1 cellular context compared by ENCODE assay signal in genomic region chr19:8831373-8831772, GRCh38.
TF ChIP-seq lines count a peak whose summit lies in the region.

No MANE protein-coding gene starts in this region.

TF ChIP-seq in K562, 482 proteins besides CTCF, POLR2A, EP300 and RAD21 (continued from another document):
- TF ChIP-seq, protein P1, sequence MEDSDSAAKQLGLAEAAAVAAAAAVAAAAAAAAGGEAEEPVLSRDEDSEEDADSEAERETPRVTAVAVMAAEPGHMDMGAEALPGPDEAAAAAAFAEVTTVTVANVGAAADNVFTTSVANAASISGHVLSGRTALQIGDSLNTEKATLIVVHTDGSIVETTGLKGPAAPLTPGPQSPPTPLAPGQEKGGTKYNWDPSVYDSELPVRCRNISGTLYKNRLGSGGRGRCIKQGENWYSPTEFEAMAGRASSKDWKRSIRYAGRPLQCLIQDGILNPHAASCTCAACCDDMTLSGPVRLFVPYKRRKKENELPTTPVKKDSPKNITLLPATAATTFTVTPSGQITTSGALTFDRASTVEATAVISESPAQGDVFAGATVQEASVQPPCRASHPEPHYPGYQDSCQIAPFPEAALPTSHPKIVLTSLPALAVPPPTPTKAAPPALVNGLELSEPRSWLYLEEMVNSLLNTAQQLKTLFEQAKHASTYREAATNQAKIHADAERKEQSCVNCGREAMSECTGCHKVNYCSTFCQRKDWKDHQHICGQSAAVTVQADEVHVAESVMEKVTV (CRISPR knock-in tag; IDR thresholded peaks at IDR 0.05): no peak
- no peak for TF ChIP-seq MAFK (IDR thresholded peaks at IDR 0.05; ENCODE audit: low read length)
- TF ChIP-seq, protein P2, sequence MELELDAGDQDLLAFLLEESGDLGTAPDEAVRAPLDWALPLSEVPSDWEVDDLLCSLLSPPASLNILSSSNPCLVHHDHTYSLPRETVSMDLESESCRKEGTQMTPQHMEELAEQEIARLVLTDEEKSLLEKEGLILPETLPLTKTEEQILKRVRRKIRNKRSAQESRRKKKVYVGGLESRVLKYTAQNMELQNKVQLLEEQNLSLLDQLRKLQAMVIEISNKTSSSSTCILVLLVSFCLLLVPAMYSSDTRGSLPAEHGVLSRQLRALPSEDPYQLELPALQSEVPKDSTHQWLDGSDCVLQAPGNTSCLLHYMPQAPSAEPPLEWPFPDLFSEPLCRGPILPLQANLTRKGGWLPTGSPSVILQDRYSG (tag; conservative IDR thresholded peaks at IDR 0.05; ENCODE audit: low read depth): no peak
- TF ChIP-seq TAF1 (IDR thresholded peaks at IDR 0.05; ENCODE audit: control insufficient read depth, extremely low read depth, insufficient read depth, low read length, severe bottlenecking): no peak
- no peak for TF ChIP-seq ILF3 (IDR thresholded peaks at IDR 0.05; ENCODE audit: borderline replicate concordance)
- TF ChIP-seq ZNF778 (CRISPR knock-in tag; IDR thresholded peaks at IDR 0.05): no peak
- no peak for TF ChIP-seq SPI1 (IDR thresholded peaks at IDR 0.05; ENCODE audit: borderline replicate concordance, low read depth, low read length)
- no peak for TF ChIP-seq PCBP2 (IDR thresholded peaks at IDR 0.05; ENCODE audit: low read depth, low read length, poor library complexity, severe bottlenecking)
- TF ChIP-seq MIER1 (IDR thresholded peaks at IDR 0.05; ENCODE audit: low read depth): no peak
- TF ChIP-seq MEF2A (IDR thresholded peaks at IDR 0.05; ENCODE audit: control insufficient read depth, low read depth, low read length): no peak
- TF ChIP-seq, protein P3, sequence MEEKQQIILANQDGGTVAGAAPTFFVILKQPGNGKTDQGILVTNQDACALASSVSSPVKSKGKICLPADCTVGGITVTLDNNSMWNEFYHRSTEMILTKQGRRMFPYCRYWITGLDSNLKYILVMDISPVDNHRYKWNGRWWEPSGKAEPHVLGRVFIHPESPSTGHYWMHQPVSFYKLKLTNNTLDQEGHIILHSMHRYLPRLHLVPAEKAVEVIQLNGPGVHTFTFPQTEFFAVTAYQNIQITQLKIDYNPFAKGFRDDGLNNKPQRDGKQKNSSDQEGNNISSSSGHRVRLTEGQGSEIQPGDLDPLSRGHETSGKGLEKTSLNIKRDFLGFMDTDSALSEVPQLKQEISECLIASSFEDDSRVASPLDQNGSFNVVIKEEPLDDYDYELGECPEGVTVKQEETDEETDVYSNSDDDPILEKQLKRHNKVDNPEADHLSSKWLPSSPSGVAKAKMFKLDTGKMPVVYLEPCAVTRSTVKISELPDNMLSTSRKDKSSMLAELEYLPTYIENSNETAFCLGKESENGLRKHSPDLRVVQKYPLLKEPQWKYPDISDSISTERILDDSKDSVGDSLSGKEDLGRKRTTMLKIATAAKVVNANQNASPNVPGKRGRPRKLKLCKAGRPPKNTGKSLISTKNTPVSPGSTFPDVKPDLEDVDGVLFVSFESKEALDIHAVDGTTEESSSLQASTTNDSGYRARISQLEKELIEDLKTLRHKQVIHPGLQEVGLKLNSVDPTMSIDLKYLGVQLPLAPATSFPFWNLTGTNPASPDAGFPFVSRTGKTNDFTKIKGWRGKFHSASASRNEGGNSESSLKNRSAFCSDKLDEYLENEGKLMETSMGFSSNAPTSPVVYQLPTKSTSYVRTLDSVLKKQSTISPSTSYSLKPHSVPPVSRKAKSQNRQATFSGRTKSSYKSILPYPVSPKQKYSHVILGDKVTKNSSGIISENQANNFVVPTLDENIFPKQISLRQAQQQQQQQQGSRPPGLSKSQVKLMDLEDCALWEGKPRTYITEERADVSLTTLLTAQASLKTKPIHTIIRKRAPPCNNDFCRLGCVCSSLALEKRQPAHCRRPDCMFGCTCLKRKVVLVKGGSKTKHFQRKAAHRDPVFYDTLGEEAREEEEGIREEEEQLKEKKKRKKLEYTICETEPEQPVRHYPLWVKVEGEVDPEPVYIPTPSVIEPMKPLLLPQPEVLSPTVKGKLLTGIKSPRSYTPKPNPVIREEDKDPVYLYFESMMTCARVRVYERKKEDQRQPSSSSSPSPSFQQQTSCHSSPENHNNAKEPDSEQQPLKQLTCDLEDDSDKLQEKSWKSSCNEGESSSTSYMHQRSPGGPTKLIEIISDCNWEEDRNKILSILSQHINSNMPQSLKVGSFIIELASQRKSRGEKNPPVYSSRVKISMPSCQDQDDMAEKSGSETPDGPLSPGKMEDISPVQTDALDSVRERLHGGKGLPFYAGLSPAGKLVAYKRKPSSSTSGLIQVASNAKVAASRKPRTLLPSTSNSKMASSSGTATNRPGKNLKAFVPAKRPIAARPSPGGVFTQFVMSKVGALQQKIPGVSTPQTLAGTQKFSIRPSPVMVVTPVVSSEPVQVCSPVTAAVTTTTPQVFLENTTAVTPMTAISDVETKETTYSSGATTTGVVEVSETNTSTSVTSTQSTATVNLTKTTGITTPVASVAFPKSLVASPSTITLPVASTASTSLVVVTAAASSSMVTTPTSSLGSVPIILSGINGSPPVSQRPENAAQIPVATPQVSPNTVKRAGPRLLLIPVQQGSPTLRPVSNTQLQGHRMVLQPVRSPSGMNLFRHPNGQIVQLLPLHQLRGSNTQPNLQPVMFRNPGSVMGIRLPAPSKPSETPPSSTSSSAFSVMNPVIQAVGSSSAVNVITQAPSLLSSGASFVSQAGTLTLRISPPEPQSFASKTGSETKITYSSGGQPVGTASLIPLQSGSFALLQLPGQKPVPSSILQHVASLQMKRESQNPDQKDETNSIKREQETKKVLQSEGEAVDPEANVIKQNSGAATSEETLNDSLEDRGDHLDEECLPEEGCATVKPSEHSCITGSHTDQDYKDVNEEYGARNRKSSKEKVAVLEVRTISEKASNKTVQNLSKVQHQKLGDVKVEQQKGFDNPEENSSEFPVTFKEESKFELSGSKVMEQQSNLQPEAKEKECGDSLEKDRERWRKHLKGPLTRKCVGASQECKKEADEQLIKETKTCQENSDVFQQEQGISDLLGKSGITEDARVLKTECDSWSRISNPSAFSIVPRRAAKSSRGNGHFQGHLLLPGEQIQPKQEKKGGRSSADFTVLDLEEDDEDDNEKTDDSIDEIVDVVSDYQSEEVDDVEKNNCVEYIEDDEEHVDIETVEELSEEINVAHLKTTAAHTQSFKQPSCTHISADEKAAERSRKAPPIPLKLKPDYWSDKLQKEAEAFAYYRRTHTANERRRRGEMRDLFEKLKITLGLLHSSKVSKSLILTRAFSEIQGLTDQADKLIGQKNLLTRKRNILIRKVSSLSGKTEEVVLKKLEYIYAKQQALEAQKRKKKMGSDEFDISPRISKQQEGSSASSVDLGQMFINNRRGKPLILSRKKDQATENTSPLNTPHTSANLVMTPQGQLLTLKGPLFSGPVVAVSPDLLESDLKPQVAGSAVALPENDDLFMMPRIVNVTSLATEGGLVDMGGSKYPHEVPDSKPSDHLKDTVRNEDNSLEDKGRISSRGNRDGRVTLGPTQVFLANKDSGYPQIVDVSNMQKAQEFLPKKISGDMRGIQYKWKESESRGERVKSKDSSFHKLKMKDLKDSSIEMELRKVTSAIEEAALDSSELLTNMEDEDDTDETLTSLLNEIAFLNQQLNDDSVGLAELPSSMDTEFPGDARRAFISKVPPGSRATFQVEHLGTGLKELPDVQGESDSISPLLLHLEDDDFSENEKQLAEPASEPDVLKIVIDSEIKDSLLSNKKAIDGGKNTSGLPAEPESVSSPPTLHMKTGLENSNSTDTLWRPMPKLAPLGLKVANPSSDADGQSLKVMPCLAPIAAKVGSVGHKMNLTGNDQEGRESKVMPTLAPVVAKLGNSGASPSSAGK (IDR thresholded peaks at IDR 0.05): no peak
- TF ChIP-seq, protein P4, sequence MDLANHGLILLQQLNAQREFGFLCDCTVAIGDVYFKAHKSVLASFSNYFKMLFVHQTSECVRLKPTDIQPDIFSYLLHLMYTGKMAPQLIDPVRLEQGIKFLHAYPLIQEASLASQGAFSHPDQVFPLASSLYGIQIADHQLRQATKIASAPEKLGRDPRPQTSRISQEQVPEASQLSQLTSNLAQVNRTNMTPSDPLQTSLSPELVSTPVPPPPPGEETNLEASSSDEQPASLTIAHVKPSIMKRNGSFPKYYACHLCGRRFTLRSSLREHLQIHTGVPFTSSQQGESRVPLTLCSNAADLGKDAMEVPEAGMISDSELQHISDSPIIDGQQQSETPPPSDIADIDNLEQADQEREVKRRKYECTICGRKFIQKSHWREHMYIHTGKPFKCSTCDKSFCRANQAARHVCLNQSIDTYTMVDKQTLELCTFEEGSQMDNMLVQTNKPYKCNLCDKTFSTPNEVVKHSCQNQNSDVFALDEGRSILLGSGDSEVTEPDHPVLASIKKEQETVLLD (IDR thresholded peaks at IDR 0.05): no peak
- TF ChIP-seq ZNF3 (CRISPR knock-in tag; IDR thresholded peaks at IDR 0.05): no peak
- no peak for TF ChIP-seq FOXA3 (CRISPR knock-in tag; conservative IDR thresholded peaks at IDR 0.05 in 1 of 2, IDR thresholded peaks at IDR 0.05 in 1 of 2)
- TF ChIP-seq SMAD3 (CRISPR knock-in tag; conservative IDR thresholded peaks at IDR 0.05): no peak
